13 cellular contexts compared by ENCODE assay signal in genomic region chr5:142772766-142773293, GRCh38. TPM values are rescaled to one million over a fixed set of nuclear protein-coding genes. Genes with fewer than 3 reads are reported as not detected.
DNase-seq lines count a peak whose midpoint lies in the region; ATAC-seq and TF ChIP-seq lines count a peak whose summit lies in the region.
"Had no signal": no experiment of that assay in that cellular context is flagged by ENCODE, and none has a peak within 500 bp of the region (broad histone marks: within the 10 kb centered on the region; RNA-seq: fewer than 3 reads in every experiment).

No MANE protein-coding gene starts in this region.

- H3K36me3 ChIP-seq in BLaER1: no peaks in the 10 kb centered on the region
- H3K36me3 ChIP-seq in DND-41 (ENCODE audit: insufficient read depth, low read length): no peaks in the 10 kb centered on the region
- H3K36me3 ChIP-seq in tibial nerve: no peaks in the 10 kb centered on the region
- H3K36me3 ChIP-seq: MG63 had no signal

- H3K9ac ChIP-seq in BLaER1 (no peak overlapping the region), DND-41 (ENCODE audit: low read depth, low read length) (peak overlapping the region; percentile 70; the same call in 1 of the 2 replicates)

- peaks cover 56% of the 10 kb centered on the region for H3K79me2 ChIP-seq in DND-41 (ENCODE audit: insufficient read depth, low read length)

- H3K4me1 ChIP-seq in BLaER1: peaks cover 21% of the 10 kb centered on the region
- peaks cover 37% of the 10 kb centered on the region for H3K4me1 ChIP-seq in DND-41 (ENCODE audit: insufficient read depth, low read length)
- H3K4me1 ChIP-seq in tibial nerve: peaks cover 0 to 43% (median 17%) of the 10 kb centered on the region in 4 donors

- TF ChIP-seq POLR2A in tibial nerve (IDR thresholded peaks at IDR 0.05): no peak

- H2AFZ ChIP-seq in DND-41 (ENCODE audit: low read depth, low read length): no peak overlapping the region

- DNase-seq in DND-41: no peak
- DNase-seq in caudate nucleus (lab: John Stamatoyannopoulos, UW): no peak
- peak; percentile 56 to 72 for DNase-seq in lung microvascular endothelial cell (ENCODE audit: low read depth in 2 of 2)
- DNase-seq in tibial nerve (ENCODE audit: low spot score in 2 of 2): no peak
- no peak for DNase-seq in NCI-H748 (lab: John Stamatoyannopoulos, UW; ENCODE audit: unreplicated experiment)
- no peak for DNase-seq in DMS 273 (lab: John Stamatoyannopoulos, UW; ENCODE audit: unreplicated experiment)
- no peak for DNase-seq in islet precursor cell
- DNase-seq: activated CD4-positive, alpha-beta T cell treated with anti-CD3 and anti-CD28 coated beads for 1 hour; activated gamma-delta T cell; MG63; NCI-H2171 treated with DMSO at 0.1 percent for 48 hours had no signal

- 62 to 64% methylated on average over 6 of the region's 6 CpGs for WGBS in tibial nerve, 2 donors

- no peaks in the 10 kb centered on the region for H3K9me3 ChIP-seq in BLaER1
- no peaks in the 10 kb centered on the region for H3K9me3 ChIP-seq in DND-41 (ENCODE audit: insufficient read depth, low read length, severe bottlenecking)
- H3K9me3 ChIP-seq in tibial nerve: no peaks in the 10 kb centered on the region
- H3K9me3 ChIP-seq: MG63 had no signal

- H3K27ac ChIP-seq in BLaER1 (no peak overlapping the region), DND-41 (ENCODE audit: low read length) (no peak overlapping the region), caudate nucleus (ENCODE audit: low read depth, low read length) (peak overlapping the region; percentile 44), tibial nerve (peak overlapping the region in 1 of 4 donors; percentile 93)
- H3K27ac ChIP-seq: C4-2B had no signal

- H3K4me2 ChIP-seq in BLaER1 (peak overlapping the region; percentile 97; the same call in 1 of the 2 replicates), DND-41 (ENCODE audit: insufficient read depth, low read length) (peak overlapping the region; percentile 98; the same call in 1 of the 2 replicates)

- H3K4me3 ChIP-seq in BLaER1 (no peak overlapping the region), DND-41 (ENCODE audit: low read depth in 1 of 2, low read length in 2 of 2) (peak overlapping the region in 1 of 2 experiments; percentile 95; a peak in 1 of 4 replicates), tibial nerve (peak overlapping the region in 1 of 4 donors; percentile 83)
- H3K4me3 ChIP-seq: MG63 had no signal

- H4K20me1 ChIP-seq in BLaER1 (peaks cover 23% of the 10 kb centered on the region), DND-41 (ENCODE audit: insufficient read depth, low read length) (peaks cover 15% of the 10 kb centered on the region; the same call in 1 of the 2 replicates)

- no peak for ATAC-seq in DND-41 (ENCODE audit: insufficient read depth, low read depth)

- H3K27me3 ChIP-seq in BLaER1: 0 out of 2 replicates have a peak, but pooled peaks cover 5% of the 10 kb centered on the region
- H3K27me3 ChIP-seq in DND-41 (ENCODE audit: insufficient read depth, low read length, poor library complexity): no peaks in the 10 kb centered on the region
- no peaks in the 10 kb centered on the region for H3K27me3 ChIP-seq in tibial nerve

- TF ChIP-seq CTCF in DND-41 (IDR thresholded peaks at IDR 0.05; ENCODE audit: borderline replicate concordance, extremely low read depth, low read length, poor library complexity, severe bottlenecking) (no peak), tibial nerve (IDR thresholded peaks at IDR 0.05) (no peak)

- no peak for TF ChIP-seq EP300 in tibial nerve (IDR thresholded peaks at IDR 0.05)

RNA-seq across cellular contexts. Expression of gene ARHGAP26, which starts 2.7 kb away (rescaled TPM):
- total RNA-seq in lung microvascular endothelial cell (15.7 and 34.5 TPM in 2 replicates), tibial nerve (10 to 100 TPM; 33.7 to 77.8 (median 57.8) TPM)

Comparison
In these comparisons a context has a peak if more than half of its experiments do, and no peak if none do; other contexts are left out.
1. DNase-seq: peak in lung microvascular endothelial cell (2 of 2); none in DND-41 (single experiment), caudate nucleus (0 of 61), tibial nerve (0 of 2), NCI-H748 (single experiment), DMS 273 (single experiment) and islet precursor cell (single experiment).